In genomic region chr1:25727819-25728286, GRCh38 we compare ENCODE assay signal across 10 cellular contexts.
DNase-seq lines count a peak whose midpoint lies in the region; ATAC-seq and TF ChIP-seq lines count a peak whose summit lies in the region.
"Had no signal": no experiment of that assay in that cellular context is flagged by ENCODE, and none has a peak within 500 bp of the region (broad histone marks: within the 10 kb centered on the region; RNA-seq: fewer than 3 reads in every experiment).

No MANE protein-coding gene starts in this region.

- H3K27me3 ChIP-seq in lower lobe of right lung (ENCODE audit: low read depth) (no peaks in the 10 kb centered on the region), thyroid gland (no peaks in the 10 kb centered on the region)

- intact Hi-C loops in lower lobe of right lung (cut with DNase I) (no loop called here), thyroid gland (cut with DNase I) (no loop called here)

- H3K36me3 ChIP-seq in lower lobe of right lung (no peaks in the 10 kb centered on the region), thyroid gland (no peaks in the 10 kb centered on the region)

- H3K27ac ChIP-seq in coronary artery: peak overlapping the region in 1 of 2 donors; percentile 49
- H3K27ac ChIP-seq in lower lobe of right lung: peak overlapping the region; percentile 14
- H3K27ac ChIP-seq in thyroid gland: peak overlapping the region; percentile 73 to 92 (median 83)
- H3K27ac ChIP-seq: 22Rv1 had no signal

- H3K9me3 Mint-ChIP-seq in endothelial cell (ENCODE audit: unreplicated experiment): no peaks in the 10 kb centered on the region

- no peak overlapping the region for H3K27ac Mint-ChIP-seq in endothelial cell (ENCODE audit: unreplicated experiment)

- H3K27me3 Mint-ChIP-seq in endothelial cell (ENCODE audit: unreplicated experiment): peaks cover 5% of the 10 kb centered on the region

- H3K4me3 Mint-ChIP-seq in endothelial cell (ENCODE audit: unreplicated experiment): no peak overlapping the region

- H3K9me3 ChIP-seq in lower lobe of right lung (no peaks in the 10 kb centered on the region), thyroid gland (no peaks in the 10 kb centered on the region)

- H3K4me3 ChIP-seq in coronary artery: peak overlapping the region; percentile 30
- H3K4me3 ChIP-seq in lower lobe of right lung: no peak overlapping the region
- H3K4me3 ChIP-seq in thyroid gland (replicated peaks in 1 of 3): no peak overlapping the region

- ATAC-seq in lower lobe of right lung (peak; percentile 54 to 55), HG02571 (IDR thresholded peaks at IDR 0.05; ENCODE audit: unreplicated experiment) (no peak), HG02870 (IDR thresholded peaks at IDR 0.05; ENCODE audit: unreplicated experiment) (no peak)

- H3K4me1 ChIP-seq in lower lobe of right lung (peaks cover 24% of the 10 kb centered on the region), thyroid gland (peaks cover 41 to 66% of the 10 kb centered on the region in 2 donors)

- TF ChIP-seq POLR2A in thyroid gland (IDR thresholded peaks at IDR 0.05): no peak

- peaks cover 3% of the 10 kb centered on the region for H3K36me3 Mint-ChIP-seq in endothelial cell (ENCODE audit: low read depth, unreplicated experiment)

- TF ChIP-seq CTCF in coronary artery (IDR thresholded peaks at IDR 0.05) (no peak), lower lobe of right lung (IDR thresholded peaks at IDR 0.05) (no peak), thyroid gland (IDR thresholded peaks at IDR 0.05) (no peak), endothelial cell (IDR thresholded peaks at IDR 0.05; ENCODE audit: unreplicated experiment) (no peak)

- DNase-seq in DMS 273 (lab: John Stamatoyannopoulos, UW; ENCODE audit: unreplicated experiment) (peak; percentile 71), DMS 273 treated with DMSO at 0.1 percent for 48 hours (lab: John Stamatoyannopoulos, UW) (no peak), coronary artery (ENCODE audit: low spot score) (no peak), lower lobe of right lung (no peak), thyroid gland (peak; percentile 92 to 93), endothelial cell (ENCODE audit: low spot score) (no peak)
- DNase-seq: activated gamma-delta T cell had no signal

- H3K4me1 Mint-ChIP-seq in endothelial cell (ENCODE audit: unreplicated experiment): peaks cover 44% of the 10 kb centered on the region

- 7 to 39% methylated on average over 6 to 7 of the region's 10 CpGs for WGBS in thyroid gland, 2 donors

Comparison
In these comparisons a context has a peak if more than half of its experiments do, and no peak if none do; other contexts are left out.
1. DNase-seq: peak in DMS 273 (single experiment) and thyroid gland (2 of 2); none in DMS 273 treated with DMSO at 0.1 percent for 48 hours (single experiment), coronary artery (single experiment), lower lobe of right lung (single experiment) and endothelial cell (single experiment).
2. ATAC-seq: peak in lower lobe of right lung (2 of 2); none in HG02571 (single experiment) and HG02870 (single experiment).